ENCODE assay signal across 2 cellular contexts in the genomic region with DNA sequence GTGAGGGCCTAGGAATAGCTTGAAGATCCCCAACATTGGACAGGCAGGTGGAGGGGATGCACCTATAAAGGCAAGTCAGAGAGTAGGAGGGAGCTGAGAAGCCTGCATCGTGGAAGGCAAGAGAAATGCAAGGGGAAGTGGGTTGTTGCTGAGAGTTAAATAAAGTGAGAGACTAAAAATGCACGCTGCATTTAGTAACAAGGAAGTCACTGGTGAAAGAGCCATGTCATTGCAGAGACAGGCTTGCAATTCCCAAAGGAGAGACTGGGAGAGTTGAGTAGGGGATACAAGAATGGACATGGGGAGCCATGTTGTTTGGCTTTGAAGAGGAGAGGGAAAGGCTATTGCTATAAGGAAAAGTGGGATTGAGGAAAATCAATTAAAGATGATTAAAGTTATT.
TF ChIP-seq lines count a peak whose summit lies in the region.

No MANE protein-coding gene starts in this region.

TF ChIP-seq in IMR-90, 13 proteins besides CTCF, POLR2A, EP300 and RAD21 (continued from another document):
- no peak for TF ChIP-seq CHD1 (IDR thresholded peaks at IDR 0.05; ENCODE audit: low read depth, low read length)
- TF ChIP-seq NFE2L2 (IDR thresholded peaks at IDR 0.05; ENCODE audit: low read depth, low read length), result no peak
- TF ChIP-seq FOS (IDR thresholded peaks at IDR 0.05; ENCODE audit: low read depth, low read length), result no peak
- TF ChIP-seq CEBPB (IDR thresholded peaks at IDR 0.05; ENCODE audit: low read depth, low read length), result no peak
- no peak for TF ChIP-seq MXI1 (IDR thresholded peaks at IDR 0.05; ENCODE audit: borderline replicate concordance, low read depth, low read length)
- TF ChIP-seq RFX5 (IDR thresholded peaks at IDR 0.05; ENCODE audit: low read depth, low read length), result no peak
- TF ChIP-seq SMC3 (IDR thresholded peaks at IDR 0.05; ENCODE audit: low read depth, low read length), result no peak
- no peak for TF ChIP-seq BHLHE40 (IDR thresholded peaks at IDR 0.05; ENCODE audit: low read depth, low read length)
- TF ChIP-seq, protein P1, sequence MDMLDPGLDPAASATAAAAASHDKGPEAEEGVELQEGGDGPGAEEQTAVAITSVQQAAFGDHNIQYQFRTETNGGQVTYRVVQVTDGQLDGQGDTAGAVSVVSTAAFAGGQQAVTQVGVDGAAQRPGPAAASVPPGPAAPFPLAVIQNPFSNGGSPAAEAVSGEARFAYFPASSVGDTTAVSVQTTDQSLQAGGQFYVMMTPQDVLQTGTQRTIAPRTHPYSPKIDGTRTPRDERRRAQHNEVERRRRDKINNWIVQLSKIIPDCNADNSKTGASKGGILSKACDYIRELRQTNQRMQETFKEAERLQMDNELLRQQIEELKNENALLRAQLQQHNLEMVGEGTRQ (IDR thresholded peaks at IDR 0.05; ENCODE audit: low read depth, low read length), result no peak
- TF ChIP-seq MAFK (IDR thresholded peaks at IDR 0.05; ENCODE audit: low read depth, low read length), result no peak

TF ChIP-seq in GM12878, 131 proteins besides CTCF, POLR2A, EP300 and RAD21 (continued from another document):
- TF ChIP-seq EZH2 (IDR thresholded peaks at IDR 0.05; ENCODE audit: borderline replicate concordance, control insufficient read depth, low read depth, low read length) (no peak), NBN (IDR thresholded peaks at IDR 0.05) (0 out of 2 replicates have a peak, but pooled peaks have one; percentile 55), CREB1 (IDR thresholded peaks at IDR 0.05; ENCODE audit: low read depth) (peak; percentile 22; the same call in 1 of the 2 replicates), SPI1 (IDR thresholded peaks at IDR 0.05; ENCODE audit: borderline replicate concordance, insufficient read depth, low read depth, low read length) (peak; percentile 76; the same call in 1 of the 2 replicates), EED (IDR thresholded peaks at IDR 0.05; ENCODE audit: low read depth) (0 out of 2 replicates have a peak, but pooled peaks have one; percentile 46), MTA2 (IDR thresholded peaks at IDR 0.05; ENCODE audit: low read depth) (peak; percentile 12; the same call in 1 of the 2 replicates), MEF2A (IDR thresholded peaks at IDR 0.05; ENCODE audit: insufficient read depth, low read depth, low read length) (peak; percentile 79), SIN3A (IDR thresholded peaks at IDR 0.05; ENCODE audit: low read depth, low read length) (no peak), IKZF1 (conservative IDR thresholded peaks at IDR 0.05) (peak; percentile 48), IKZF2 (IDR thresholded peaks at IDR 0.05) (peak; percentile 63 to 67; a peak in 3 of 4 replicates), ATF7 (IDR thresholded peaks at IDR 0.05; ENCODE audit: low read depth) (0 out of 2 replicates have a peak, but pooled peaks have one; percentile 31), RUNX3 (IDR thresholded peaks at IDR 0.05; ENCODE audit: low read length) (peak; percentile 43)
- TF ChIP-seq, protein P2, sequence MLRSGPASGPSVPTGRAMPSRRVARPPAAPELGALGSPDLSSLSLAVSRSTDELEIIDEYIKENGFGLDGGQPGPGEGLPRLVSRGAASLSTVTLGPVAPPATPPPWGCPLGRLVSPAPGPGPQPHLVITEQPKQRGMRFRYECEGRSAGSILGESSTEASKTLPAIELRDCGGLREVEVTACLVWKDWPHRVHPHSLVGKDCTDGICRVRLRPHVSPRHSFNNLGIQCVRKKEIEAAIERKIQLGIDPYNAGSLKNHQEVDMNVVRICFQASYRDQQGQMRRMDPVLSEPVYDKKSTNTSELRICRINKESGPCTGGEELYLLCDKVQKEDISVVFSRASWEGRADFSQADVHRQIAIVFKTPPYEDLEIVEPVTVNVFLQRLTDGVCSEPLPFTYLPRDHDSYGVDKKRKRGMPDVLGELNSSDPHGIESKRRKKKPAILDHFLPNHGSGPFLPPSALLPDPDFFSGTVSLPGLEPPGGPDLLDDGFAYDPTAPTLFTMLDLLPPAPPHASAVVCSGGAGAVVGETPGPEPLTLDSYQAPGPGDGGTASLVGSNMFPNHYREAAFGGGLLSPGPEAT (IDR thresholded peaks at IDR 0.05; ENCODE audit: low read depth), result peak; percentile 71; the same call in 1 of the 2 replicates
- TF ChIP-seq, protein P3, sequence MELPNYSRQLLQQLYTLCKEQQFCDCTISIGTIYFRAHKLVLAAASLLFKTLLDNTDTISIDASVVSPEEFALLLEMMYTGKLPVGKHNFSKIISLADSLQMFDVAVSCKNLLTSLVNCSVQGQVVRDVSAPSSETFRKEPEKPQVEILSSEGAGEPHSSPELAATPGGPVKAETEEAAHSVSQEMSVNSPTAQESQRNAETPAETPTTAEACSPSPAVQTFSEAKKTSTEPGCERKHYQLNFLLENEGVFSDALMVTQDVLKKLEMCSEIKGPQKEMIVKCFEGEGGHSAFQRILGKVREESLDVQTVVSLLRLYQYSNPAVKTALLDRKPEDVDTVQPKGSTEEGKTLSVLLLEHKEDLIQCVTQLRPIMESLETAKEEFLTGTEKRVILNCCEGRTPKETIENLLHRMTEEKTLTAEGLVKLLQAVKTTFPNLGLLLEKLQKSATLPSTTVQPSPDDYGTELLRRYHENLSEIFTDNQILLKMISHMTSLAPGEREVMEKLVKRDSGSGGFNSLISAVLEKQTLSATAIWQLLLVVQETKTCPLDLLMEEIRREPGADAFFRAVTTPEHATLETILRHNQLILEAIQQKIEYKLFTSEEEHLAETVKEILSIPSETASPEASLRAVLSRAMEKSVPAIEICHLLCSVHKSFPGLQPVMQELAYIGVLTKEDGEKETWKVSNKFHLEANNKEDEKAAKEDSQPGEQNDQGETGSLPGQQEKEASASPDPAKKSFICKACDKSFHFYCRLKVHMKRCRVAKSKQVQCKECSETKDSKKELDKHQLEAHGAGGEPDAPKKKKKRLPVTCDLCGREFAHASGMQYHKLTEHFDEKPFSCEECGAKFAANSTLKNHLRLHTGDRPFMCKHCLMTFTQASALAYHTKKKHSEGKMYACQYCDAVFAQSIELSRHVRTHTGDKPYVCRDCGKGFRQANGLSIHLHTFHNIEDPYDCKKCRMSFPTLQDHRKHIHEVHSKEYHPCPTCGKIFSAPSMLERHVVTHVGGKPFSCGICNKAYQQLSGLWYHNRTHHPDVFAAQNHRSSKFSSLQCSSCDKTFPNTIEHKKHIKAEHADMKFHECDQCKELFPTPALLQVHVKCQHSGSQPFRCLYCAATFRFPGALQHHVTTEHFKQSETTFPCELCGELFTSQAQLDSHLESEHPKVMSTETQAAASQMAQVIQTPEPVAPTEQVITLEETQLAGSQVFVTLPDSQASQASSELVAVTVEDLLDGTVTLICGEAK (IDR thresholded peaks at IDR 0.05; ENCODE audit: borderline replicate concordance), result peak; percentile 55; the same call in 1 of the 2 replicates
- TF ChIP-seq, protein P4, sequence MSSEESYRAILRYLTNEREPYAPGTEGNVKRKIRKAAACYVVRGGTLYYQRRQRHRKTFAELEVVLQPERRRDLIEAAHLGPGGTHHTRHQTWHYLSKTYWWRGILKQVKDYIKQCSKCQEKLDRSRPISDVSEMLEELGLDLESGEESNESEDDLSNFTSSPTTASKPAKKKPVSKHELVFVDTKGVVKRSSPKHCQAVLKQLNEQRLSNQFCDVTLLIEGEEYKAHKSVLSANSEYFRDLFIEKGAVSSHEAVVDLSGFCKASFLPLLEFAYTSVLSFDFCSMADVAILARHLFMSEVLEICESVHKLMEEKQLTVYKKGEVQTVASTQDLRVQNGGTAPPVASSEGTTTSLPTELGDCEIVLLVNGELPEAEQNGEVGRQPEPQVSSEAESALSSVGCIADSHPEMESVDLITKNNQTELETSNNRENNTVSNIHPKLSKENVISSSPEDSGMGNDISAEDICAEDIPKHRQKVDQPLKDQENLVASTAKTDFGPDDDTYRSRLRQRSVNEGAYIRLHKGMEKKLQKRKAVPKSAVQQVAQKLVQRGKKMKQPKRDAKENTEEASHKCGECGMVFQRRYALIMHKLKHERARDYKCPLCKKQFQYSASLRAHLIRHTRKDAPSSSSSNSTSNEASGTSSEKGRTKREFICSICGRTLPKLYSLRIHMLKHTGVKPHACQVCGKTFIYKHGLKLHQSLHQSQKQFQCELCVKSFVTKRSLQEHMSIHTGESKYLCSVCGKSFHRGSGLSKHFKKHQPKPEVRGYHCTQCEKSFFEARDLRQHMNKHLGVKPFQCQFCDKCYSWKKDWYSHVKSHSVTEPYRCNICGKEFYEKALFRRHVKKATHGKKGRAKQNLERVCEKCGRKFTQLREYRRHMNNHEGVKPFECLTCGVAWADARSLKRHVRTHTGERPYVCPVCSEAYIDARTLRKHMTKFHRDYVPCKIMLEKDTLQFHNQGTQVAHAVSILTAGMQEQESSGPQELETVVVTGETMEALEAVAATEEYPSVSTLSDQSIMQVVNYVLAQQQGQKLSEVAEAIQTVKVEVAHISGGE (CRISPR knock-in tag; IDR thresholded peaks at IDR 0.05), result no peak
- TF ChIP-seq, protein P5, sequence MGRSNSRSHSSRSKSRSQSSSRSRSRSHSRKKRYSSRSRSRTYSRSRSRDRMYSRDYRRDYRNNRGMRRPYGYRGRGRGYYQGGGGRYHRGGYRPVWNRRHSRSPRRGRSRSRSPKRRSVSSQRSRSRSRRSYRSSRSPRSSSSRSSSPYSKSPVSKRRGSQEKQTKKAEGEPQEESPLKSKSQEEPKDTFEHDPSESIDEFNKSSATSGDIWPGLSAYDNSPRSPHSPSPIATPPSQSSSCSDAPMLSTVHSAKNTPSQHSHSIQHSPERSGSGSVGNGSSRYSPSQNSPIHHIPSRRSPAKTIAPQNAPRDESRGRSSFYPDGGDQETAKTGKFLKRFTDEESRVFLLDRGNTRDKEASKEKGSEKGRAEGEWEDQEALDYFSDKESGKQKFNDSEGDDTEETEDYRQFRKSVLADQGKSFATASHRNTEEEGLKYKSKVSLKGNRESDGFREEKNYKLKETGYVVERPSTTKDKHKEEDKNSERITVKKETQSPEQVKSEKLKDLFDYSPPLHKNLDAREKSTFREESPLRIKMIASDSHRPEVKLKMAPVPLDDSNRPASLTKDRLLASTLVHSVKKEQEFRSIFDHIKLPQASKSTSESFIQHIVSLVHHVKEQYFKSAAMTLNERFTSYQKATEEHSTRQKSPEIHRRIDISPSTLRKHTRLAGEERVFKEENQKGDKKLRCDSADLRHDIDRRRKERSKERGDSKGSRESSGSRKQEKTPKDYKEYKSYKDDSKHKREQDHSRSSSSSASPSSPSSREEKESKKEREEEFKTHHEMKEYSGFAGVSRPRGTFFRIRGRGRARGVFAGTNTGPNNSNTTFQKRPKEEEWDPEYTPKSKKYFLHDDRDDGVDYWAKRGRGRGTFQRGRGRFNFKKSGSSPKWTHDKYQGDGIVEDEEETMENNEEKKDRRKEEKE (IDR thresholded peaks at IDR 0.05), result no peak
